Comparison of ENCODE assay signal across 1 cellular context in the genomic region with DNA sequence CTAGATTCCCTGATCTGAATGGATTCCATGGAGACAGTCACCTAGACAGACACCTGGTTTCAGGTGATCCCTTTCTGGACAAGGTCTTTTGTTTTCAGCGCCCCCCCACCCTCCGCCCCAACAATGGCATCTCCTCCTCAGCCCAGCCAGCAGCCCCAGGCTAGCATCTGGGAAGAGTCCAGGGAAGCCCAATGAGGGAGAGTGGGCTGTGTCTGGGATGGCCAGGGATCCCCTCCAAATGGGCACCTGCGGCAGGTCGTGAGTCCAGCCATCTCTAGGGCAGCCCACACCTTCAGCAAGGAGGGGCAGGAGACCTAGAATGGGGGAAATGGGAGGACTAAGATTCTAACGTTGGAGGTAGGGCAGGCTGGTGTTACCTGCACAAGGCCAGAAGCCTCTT.
TF ChIP-seq lines count a peak whose summit lies in the region.

No MANE protein-coding gene starts in this region.

TF ChIP-seq in GM23338, 12 proteins besides CTCF, POLR2A, EP300 and RAD21:
- TF ChIP-seq ZNF462 (CRISPR knock-in tag; IDR thresholded peaks at IDR 0.05): no peak
- TF ChIP-seq ETS1 (IDR thresholded peaks at IDR 0.05): no peak
- no peak for TF ChIP-seq EZH2phosphoT487 (IDR thresholded peaks at IDR 0.05; ENCODE audit: unreplicated experiment)
- TF ChIP-seq NANOG (IDR thresholded peaks at IDR 0.05; ENCODE audit: borderline replicate concordance): no peak
- no peak for TF ChIP-seq ZNF331 (CRISPR knock-in tag; IDR thresholded peaks at IDR 0.05; ENCODE audit: low read depth)
- TF ChIP-seq STAT1 (IDR thresholded peaks at IDR 0.05; ENCODE audit: unreplicated experiment): no peak
- TF ChIP-seq POLR2AphosphoS5 (IDR thresholded peaks at IDR 0.05; ENCODE audit: low read depth): no peak
- TF ChIP-seq REST (IDR thresholded peaks at IDR 0.05; ENCODE audit: unreplicated experiment): no peak
- no peak for TF ChIP-seq JUNB (IDR thresholded peaks at IDR 0.05; ENCODE audit: unreplicated experiment)
- TF ChIP-seq EZH2 (IDR thresholded peaks at IDR 0.05; ENCODE audit: low read depth, unreplicated experiment): no peak
- TF ChIP-seq CREB1 (CRISPR knock-in tag; IDR thresholded peaks at IDR 0.05; ENCODE audit: low read depth): no peak
- TF ChIP-seq ZNF114 (CRISPR knock-in tag; IDR thresholded peaks at IDR 0.05): no peak
